ENCODE assay signal across 10 cellular contexts in genomic region chr4:6198278-6198677, GRCh38. TPM values are rescaled to one million over a fixed set of nuclear protein-coding genes. Genes with fewer than 3 reads are reported as not detected.
DNase-seq lines count a peak whose midpoint lies in the region; ATAC-seq and TF ChIP-seq lines count a peak whose summit lies in the region.
"Had no signal": no experiment of that assay in that cellular context is flagged by ENCODE, and none has a peak within 500 bp of the region (broad histone marks: within the 10 kb centered on the region; RNA-seq: fewer than 3 reads in every experiment).

No MANE protein-coding gene starts in this region.

- H3K4me3 Mint-ChIP-seq in Calu3 (ENCODE audit: low read depth, unreplicated experiment), result no peak overlapping the region

- H3K4me2 ChIP-seq in osteoblast (ENCODE audit: insufficient read depth, low read length), result no peak overlapping the region

- peak; percentile 82 for DNase-seq in activated CD8-positive, alpha-beta memory T cell treated with anti-CD3 and anti-CD28 coated beads, Interleukin-2, amount 50 U/mL, for 48 hours
- DNase-seq in stimulated activated CD8-positive, alpha-beta memory T cell treated with anti-CD3 and anti-CD28 coated beads, Interleukin-12 subunit alpha, Interleukin-12 subunit beta, amount 100 ng/mL, for 4 hours (ENCODE audit: low read depth), result peak; percentile 63
- DNase-seq in Calu3 (no peak), NCI-H2171 treated with DMSO at 0.1 percent for 48 hours (lab: John Stamatoyannopoulos, UW) (no peak), osteoblast (ENCODE audit: insufficient read length, low spot score, missing footprints) (no peak)
- DNase-seq: dermis blood vessel endothelial cell had no signal

- no peak overlapping the region for H2AFZ ChIP-seq in osteoblast (ENCODE audit: low read length)

- BruUV-seq in Calu3 (replicated peaks; lab: Mats Ljungman, UMichigan), result no TSS peak

- no peaks in the 10 kb centered on the region for H3K36me3 ChIP-seq in HUES6 (ENCODE audit: control insufficient read depth, insufficient read depth, low read length)
- no peaks in the 10 kb centered on the region for H3K36me3 ChIP-seq in iPS-20b (ENCODE audit: insufficient read depth, low read depth, low read length)
- no peaks in the 10 kb centered on the region for H3K36me3 ChIP-seq in osteoblast (ENCODE audit: insufficient read depth, low read length)

- H4K20me1 ChIP-seq in osteoblast (ENCODE audit: insufficient read depth, low read length), result no peaks in the 10 kb centered on the region

- H3K36me3 Mint-ChIP-seq in Calu3 (ENCODE audit: insufficient read depth, unreplicated experiment), result peaks cover 6% of the 10 kb centered on the region

- peaks cover 7% of the 10 kb centered on the region; the same call in 1 of the 2 replicates for H3K9me3 ChIP-seq in HUES6 (ENCODE audit: control insufficient read depth, insufficient read depth, low read depth, low read length)
- H3K9me3 ChIP-seq in iPS-20b (ENCODE audit: insufficient read depth, low read depth, low read length), result no peaks in the 10 kb centered on the region
- H3K9me3 ChIP-seq in osteoblast (ENCODE audit: low read depth, low read length), result no peaks in the 10 kb centered on the region

- no peaks in the 10 kb centered on the region for H3K79me2 ChIP-seq in osteoblast (ENCODE audit: insufficient read depth, low read length)

- no peak for TF ChIP-seq CTCF in Calu3 (IDR thresholded peaks at IDR 0.05; ENCODE audit: unreplicated experiment)
- TF ChIP-seq CTCF in osteoblast (IDR thresholded peaks at IDR 0.05; ENCODE audit: extremely low read depth, low read depth, low read length), result no peak

- CTCF ChIA-PET in Calu3 (lab: Charles Lee), result no interaction called here

- ATAC-seq in HG03565 (IDR thresholded peaks at IDR 0.05; ENCODE audit: unreplicated experiment), result no peak

- H3K9ac ChIP-seq in HUES6 (ENCODE audit: low read length) (peak overlapping the region; percentile 16), iPS-20b (ENCODE audit: low read depth, low read length) (peak overlapping the region; percentile 15; the same call in 1 of the 2 replicates)

- peaks cover 34% of the 10 kb centered on the region for H3K4me1 ChIP-seq in HUES6 (ENCODE audit: control insufficient read depth, insufficient read depth, low read length)
- peaks cover 15% of the 10 kb centered on the region for H3K4me1 ChIP-seq in iPS-20b (ENCODE audit: insufficient read depth, low read length)
- H3K4me1 ChIP-seq in osteoblast (ENCODE audit: insufficient read depth, low read length), result no peaks in the 10 kb centered on the region

- H3K27ac Mint-ChIP-seq in Calu3 (ENCODE audit: unreplicated experiment), result no peak overlapping the region

- intact Hi-C loops in Calu3 (cut with micrococcal nuclease; ENCODE audit: unreplicated experiment), result no loop called here

- H3K27ac ChIP-seq in HUES6 (ENCODE audit: low read depth, low read length), result no peak overlapping the region
- H3K27ac ChIP-seq in iPS-20b (ENCODE audit: low read length), result no peak overlapping the region
- no peak overlapping the region for H3K27ac ChIP-seq in osteoblast (ENCODE audit: low read depth, low read length)
- H3K27ac ChIP-seq: HL-60 had no signal

- H3K4me3 ChIP-seq in HUES6 (ENCODE audit: low read depth, low read length) (peak overlapping the region; percentile 75), iPS-20b (ENCODE audit: low read length) (peak overlapping the region; percentile 71; the same call in 1 of the 2 replicates), osteoblast (ENCODE audit: insufficient read depth, low read length) (no peak overlapping the region)

- peaks cover 67% of the 10 kb centered on the region for H3K27me3 Mint-ChIP-seq in Calu3 (ENCODE audit: unreplicated experiment)

- no peaks in the 10 kb centered on the region for H3K4me1 Mint-ChIP-seq in Calu3 (ENCODE audit: low read depth, unreplicated experiment)

- peaks cover 36% of the 10 kb centered on the region for H3K27me3 ChIP-seq in HUES6 (ENCODE audit: control insufficient read depth, insufficient read depth, low read length)
- peaks cover 44% of the 10 kb centered on the region for H3K27me3 ChIP-seq in iPS-20b (ENCODE audit: insufficient read depth, low read length)
- peaks cover 14% of the 10 kb centered on the region for H3K27me3 ChIP-seq in osteoblast (ENCODE audit: insufficient read depth, low read length)

- H3K9me3 Mint-ChIP-seq in Calu3 (ENCODE audit: low read depth, unreplicated experiment), result peaks cover 3% of the 10 kb centered on the region

RNA-seq across cellular contexts. Expression of gene JAKMIP1, which starts 2.1 kb away (rescaled TPM):
- total RNA-seq in Calu3 (2022) (not detected in 2 replicates), osteoblast (not detected in 2 replicates)
- total RNA-seq: dermis blood vessel endothelial cell had no signal

Comparison
In these comparisons a context has a peak if more than half of its experiments do, and no peak if none do; other contexts are left out.
1. DNase-seq: peak in activated CD8-positive, alpha-beta memory T cell treated with anti-CD3 and anti-CD28 coated beads, Interleukin-2, amount 50 U/mL, for 48 hours (single experiment) and stimulated activated CD8-positive, alpha-beta memory T cell treated with anti-CD3 and anti-CD28 coated beads, Interleukin-12 subunit alpha, Interleukin-12 subunit beta, amount 100 ng/mL, for 4 hours (single experiment); none in Calu3 (single experiment), NCI-H2171 treated with DMSO at 0.1 percent for 48 hours (single experiment) and osteoblast (single experiment).